22 cellular contexts compared by ENCODE assay signal in genomic region chr1:85356130-85356529, GRCh38.
"Had no signal": no experiment of that assay in that cellular context is flagged by ENCODE, and none has a peak within 500 bp of the region (broad histone marks: within the 10 kb centered on the region; RNA-seq: fewer than 3 reads in every experiment).

No MANE protein-coding gene starts in this region.

- H3K27me3 Mint-ChIP-seq: activated T-cell treated with anti-CD3 and anti-CD28 coated beads, Interleukin-2, amount 50 U/mL, for 24 hours; naive B cell; stimulated activated memory B cell treated with anti-CD40 and anti-IgM and Interleukin-4, amounts not matched to agents 10 μg/mL and 1 μg/mL and 100 μg/mL, for 72 hours; type B pancreatic cell had no signal

- H3K4me3 Mint-ChIP-seq: activated CD4-positive, alpha-beta T cell treated with anti-CD3 and anti-CD28 coated beads, Interleukin-2, amount 10 ng/mL, durations not matched to agents 7 days and 5 days; activated CD8-positive, alpha-beta T cell treated with anti-CD3 and anti-CD28 coated beads, Interleukin-2, amount 10 ng/mL, durations not matched to agents 7 days and 5 days; activated T-cell treated with anti-CD3 and anti-CD28 coated beads, Interleukin-2, amount 50 U/mL, for 24 hours; effector memory CD8-positive, alpha-beta T cell; immature natural killer cell; naive B cell; neural progenitor cell; stimulated activated memory B cell treated with anti-CD40 and anti-IgM and Interleukin-4, amounts not matched to agents 10 μg/mL and 1 μg/mL and 100 μg/mL, for 72 hours; type B pancreatic cell had no signal

- H3K27ac Mint-ChIP-seq: activated CD4-positive, alpha-beta T cell treated with anti-CD3 and anti-CD28 coated beads, Interleukin-2, amount 10 ng/mL, durations not matched to agents 7 days and 5 days; activated CD8-positive, alpha-beta T cell treated with anti-CD3 and anti-CD28 coated beads, Interleukin-2, amount 10 ng/mL, durations not matched to agents 7 days and 5 days; activated T-cell treated with anti-CD3 and anti-CD28 coated beads, Interleukin-2, amount 50 U/mL, for 24 hours; activated T-helper 2 cell treated with anti-CD3 and anti-CD28 coated beads, Interferon-gamma antibody, Interleukin-2, Interleukin-4, amounts not matched to agents 10 μg/mL and 5 μg/mL and 100 μg/mL, durations not matched to agents 14 hours and 24 hours and 36 hours; effector memory CD8-positive, alpha-beta T cell; immature natural killer cell; neural progenitor cell; stimulated activated memory B cell treated with anti-CD40 and anti-IgM and Interleukin-4, amounts not matched to agents 10 μg/mL and 1 μg/mL and 100 μg/mL, for 72 hours; type B pancreatic cell had no signal

- H3K36me3 Mint-ChIP-seq: immature natural killer cell; naive B cell; neural progenitor cell; stimulated activated memory B cell treated with anti-CD40 and anti-IgM and Interleukin-4, amounts not matched to agents 10 μg/mL and 1 μg/mL and 100 μg/mL, for 72 hours had no signal

- H3K9me3 Mint-ChIP-seq: activated CD4-positive, alpha-beta T cell treated with anti-CD3 and anti-CD28 coated beads, Interleukin-2, amount 10 ng/mL, durations not matched to agents 7 days and 5 days; activated T-cell treated with anti-CD3 and anti-CD28 coated beads, Interleukin-2, amount 50 U/mL, for 24 hours; activated T-helper 2 cell treated with anti-CD3 and anti-CD28 coated beads, Interferon-gamma antibody, Interleukin-2, Interleukin-4, amounts not matched to agents 10 μg/mL and 5 μg/mL and 100 μg/mL, durations not matched to agents 14 hours and 24 hours and 36 hours; effector memory CD8-positive, alpha-beta T cell; immature natural killer cell; naive B cell; neural progenitor cell; stimulated activated memory B cell treated with anti-CD40 and anti-IgM and Interleukin-4, amounts not matched to agents 10 μg/mL and 1 μg/mL and 100 μg/mL, for 72 hours had no signal

- H3K4me1 Mint-ChIP-seq: activated CD4-positive, alpha-beta T cell treated with anti-CD3 and anti-CD28 coated beads, Interleukin-2, amount 10 ng/mL, durations not matched to agents 7 days and 5 days; immature natural killer cell; naive B cell; stimulated activated memory B cell treated with anti-CD40 and anti-IgM and Interleukin-4, amounts not matched to agents 10 μg/mL and 1 μg/mL and 100 μg/mL, for 72 hours had no signal

- DNase-seq: activated CD4-positive, alpha-beta T cell treated with anti-CD3 and anti-CD28 coated beads, Interleukin-2, amount 10 ng/mL, durations not matched to agents 7 days and 5 days; activated CD8-positive, alpha-beta T cell treated with anti-CD3 and anti-CD28 coated beads, Interleukin-2, amount 10 ng/mL, durations not matched to agents 7 days and 5 days; activated naive CD4-positive, alpha-beta T cell treated with Interleukin-2 at 50 U/mL for 16 hours; activated T-cell treated with anti-CD3 and anti-CD28 coated beads, Interleukin-2, amount 50 U/mL, for 24 hours; body of pancreas; dermis blood vessel endothelial cell; effector memory CD8-positive, alpha-beta T cell; esophagus squamous epithelium; heart right ventricle; immature natural killer cell; mesenchymal stem cell; mucosa of descending colon; naive B cell; psoas muscle; stimulated activated CD4-positive, alpha-beta T cell treated with anti-CD3 and anti-CD28 coated beads, Interleukin-4, amount 100 ng/mL, for 4 hours; testis had no signal

- ATAC-seq: activated CD4-positive, CD25-positive, alpha-beta regulatory T cell treated with anti-CD3 and anti-CD28 coated beads, Interleukin-2, amount 50 U/mL, for 24 hours; activated CD8-positive, alpha-beta T cell treated with anti-CD3 and anti-CD28 coated beads, Interleukin-2, amount 10 ng/mL, durations not matched to agents 7 days and 5 days; body of pancreas; effector memory CD8-positive, alpha-beta T cell; heart right ventricle; mucosa of descending colon; psoas muscle; sciatic nerve; stimulated activated memory B cell treated with anti-CD40 and anti-IgM and Interleukin-4, amounts not matched to agents 10 μg/mL and 1 μg/mL and 100 μg/mL, for 72 hours had no signal
